1 cellular context compared by ENCODE assay signal in the genomic region with DNA sequence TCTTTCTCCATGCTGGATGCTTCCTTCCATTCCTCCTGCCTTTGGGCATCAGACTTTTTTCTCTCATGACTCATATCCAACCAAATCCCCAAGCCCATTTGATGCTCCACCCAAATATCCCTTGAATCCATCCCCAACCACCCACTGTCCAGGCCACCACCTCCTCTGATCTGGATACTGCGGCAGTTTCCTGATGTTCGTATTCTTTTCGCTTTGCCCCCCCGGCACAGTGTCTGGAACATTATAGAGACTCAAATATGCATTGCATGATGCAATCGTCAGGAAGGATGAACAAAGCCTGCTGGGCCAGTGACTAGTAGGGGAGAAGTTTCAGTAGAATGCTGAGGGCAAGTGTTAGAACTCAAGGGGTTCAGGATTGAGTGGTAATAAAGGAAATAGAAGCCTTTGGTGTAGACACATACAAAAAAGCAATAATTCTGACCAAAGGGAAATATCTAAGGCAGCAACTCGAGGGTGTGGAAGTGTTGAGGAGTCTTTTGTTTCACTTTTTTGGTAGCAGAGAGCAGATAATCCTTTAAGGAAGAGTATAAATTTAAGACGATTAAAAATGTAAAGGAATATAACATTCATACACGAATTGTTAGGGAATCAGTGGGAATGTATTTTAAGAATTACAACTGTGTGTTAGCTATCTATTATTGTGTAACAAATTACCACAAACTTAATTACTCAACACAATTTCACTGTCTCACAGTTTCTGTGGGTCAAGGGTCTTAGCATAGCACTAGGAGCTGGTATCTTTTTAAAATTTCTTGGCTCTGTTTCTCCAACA.
TF ChIP-seq lines count a peak whose summit lies in the region.

No MANE protein-coding gene starts in this region.

TF ChIP-seq in HEK293, 187 proteins besides CTCF, POLR2A, EP300 and RAD21 (continued from another document and continues in another):
- TF ChIP-seq PRDM2 (tag by site-specific recombination; IDR thresholded peaks at IDR 0.05; ENCODE audit: borderline replicate concordance) (no peak), OSR2 (tag by site-specific recombination; IDR thresholded peaks at IDR 0.05) (no peak), PBX3 (CRISPR knock-in tag; IDR thresholded peaks at IDR 0.05) (no peak), ZNF473 (tag by site-specific recombination; IDR thresholded peaks at IDR 0.05) (no peak), ZNF302 (tag by site-specific recombination; IDR thresholded peaks at IDR 0.05; ENCODE audit: low read depth) (no peak), ZFHX2 (tag by site-specific recombination; conservative IDR thresholded peaks at IDR 0.05) (0 out of 2 replicates have a peak, but pooled peaks have one; percentile 10), ZNF24 (tag by site-specific recombination; IDR thresholded peaks at IDR 0.05) (peak; percentile 41; the same call in 1 of the 2 replicates), ZNF670 (tag by site-specific recombination; IDR thresholded peaks at IDR 0.05; ENCODE audit: low read depth) (no peak), ZNF626 (tag by site-specific recombination; IDR thresholded peaks at IDR 0.05) (no peak), ZEB2 (tag by site-specific recombination; IDR thresholded peaks at IDR 0.05) (no peak), ZNF426 (tag by site-specific recombination; IDR thresholded peaks at IDR 0.05) (no peak), KLF8 (tag by site-specific recombination; IDR thresholded peaks at IDR 0.05) (no peak), PRDM10 (tag by site-specific recombination; IDR thresholded peaks at IDR 0.05) (0 out of 2 replicates have a peak, but pooled peaks have one; percentile 7), ZNF501 (tag by site-specific recombination; IDR thresholded peaks at IDR 0.05) (no peak), GFI1B (tag by site-specific recombination; IDR thresholded peaks at IDR 0.05) (no peak), ZNF23 (tag by site-specific recombination; IDR thresholded peaks at IDR 0.05; ENCODE audit: borderline replicate concordance) (no peak), REPIN1 (tag by site-specific recombination; IDR thresholded peaks at IDR 0.05; ENCODE audit: low read depth) (no peak), ZNF664 (tag by site-specific recombination; IDR thresholded peaks at IDR 0.05) (no peak), ZNF335 (tag by site-specific recombination; conservative IDR thresholded peaks at IDR 0.05) (peak; percentile 34), ZNF184 (tag by site-specific recombination; IDR thresholded peaks at IDR 0.05) (0 out of 2 replicates have a peak, but pooled peaks have one; percentile 18), MYNN (tag by site-specific recombination; IDR thresholded peaks at IDR 0.05; ENCODE audit: borderline replicate concordance) (no peak), KLF7 (tag by site-specific recombination; IDR thresholded peaks at IDR 0.05; ENCODE audit: borderline replicate concordance) (no peak), ZNF692 (tag by site-specific recombination; IDR thresholded peaks at IDR 0.05) (peak; percentile 48), ZNF514 (tag by site-specific recombination; IDR thresholded peaks at IDR 0.05) (no peak), ZBTB48 (tag by site-specific recombination; IDR thresholded peaks at IDR 0.05) (0 out of 2 replicates have a peak, but pooled peaks have one; percentile 29), ZNF394 (tag by site-specific recombination; IDR thresholded peaks at IDR 0.05; ENCODE audit: borderline replicate concordance) (0 out of 2 replicates have a peak, but pooled peaks have one; percentile 18), SP7 (tag by site-specific recombination; IDR thresholded peaks at IDR 0.05) (0 out of 2 replicates have a peak, but pooled peaks have one; percentile 16), ZNF311 (tag by site-specific recombination; IDR thresholded peaks at IDR 0.05; ENCODE audit: borderline replicate concordance) (no peak), ZNF571 (tag by site-specific recombination; IDR thresholded peaks at IDR 0.05) (no peak), ZNF433 (tag by site-specific recombination; IDR thresholded peaks at IDR 0.05; ENCODE audit: low read depth) (no peak), ZNF157 (tag by site-specific recombination; IDR thresholded peaks at IDR 0.05) (no peak), ZNF48 (tag by site-specific recombination; IDR thresholded peaks at IDR 0.05) (no peak), TRIM28 (IDR thresholded peaks at IDR 0.05; ENCODE audit: borderline replicate concordance, low read length) (no peak), ZNF140 (tag by site-specific recombination; IDR thresholded peaks at IDR 0.05) (no peak), SCRT2 (tag by site-specific recombination; IDR thresholded peaks at IDR 0.05) (no peak), ZNF529 (tag by site-specific recombination; IDR thresholded peaks at IDR 0.05; ENCODE audit: insufficient replicate concordance) (no peak), ZNF660 (tag by site-specific recombination; IDR thresholded peaks at IDR 0.05) (peak; percentile 84; the same call in 1 of the 2 replicates), ZBTB17 (tag by site-specific recombination; IDR thresholded peaks at IDR 0.05) (peak; percentile 55), ZNF366 (tag by site-specific recombination; conservative IDR thresholded peaks at IDR 0.05) (peak; percentile 30; the same call in 1 of the 2 replicates), ZNF10 (tag by site-specific recombination; IDR thresholded peaks at IDR 0.05) (no peak)
- TF ChIP-seq, protein P1, sequence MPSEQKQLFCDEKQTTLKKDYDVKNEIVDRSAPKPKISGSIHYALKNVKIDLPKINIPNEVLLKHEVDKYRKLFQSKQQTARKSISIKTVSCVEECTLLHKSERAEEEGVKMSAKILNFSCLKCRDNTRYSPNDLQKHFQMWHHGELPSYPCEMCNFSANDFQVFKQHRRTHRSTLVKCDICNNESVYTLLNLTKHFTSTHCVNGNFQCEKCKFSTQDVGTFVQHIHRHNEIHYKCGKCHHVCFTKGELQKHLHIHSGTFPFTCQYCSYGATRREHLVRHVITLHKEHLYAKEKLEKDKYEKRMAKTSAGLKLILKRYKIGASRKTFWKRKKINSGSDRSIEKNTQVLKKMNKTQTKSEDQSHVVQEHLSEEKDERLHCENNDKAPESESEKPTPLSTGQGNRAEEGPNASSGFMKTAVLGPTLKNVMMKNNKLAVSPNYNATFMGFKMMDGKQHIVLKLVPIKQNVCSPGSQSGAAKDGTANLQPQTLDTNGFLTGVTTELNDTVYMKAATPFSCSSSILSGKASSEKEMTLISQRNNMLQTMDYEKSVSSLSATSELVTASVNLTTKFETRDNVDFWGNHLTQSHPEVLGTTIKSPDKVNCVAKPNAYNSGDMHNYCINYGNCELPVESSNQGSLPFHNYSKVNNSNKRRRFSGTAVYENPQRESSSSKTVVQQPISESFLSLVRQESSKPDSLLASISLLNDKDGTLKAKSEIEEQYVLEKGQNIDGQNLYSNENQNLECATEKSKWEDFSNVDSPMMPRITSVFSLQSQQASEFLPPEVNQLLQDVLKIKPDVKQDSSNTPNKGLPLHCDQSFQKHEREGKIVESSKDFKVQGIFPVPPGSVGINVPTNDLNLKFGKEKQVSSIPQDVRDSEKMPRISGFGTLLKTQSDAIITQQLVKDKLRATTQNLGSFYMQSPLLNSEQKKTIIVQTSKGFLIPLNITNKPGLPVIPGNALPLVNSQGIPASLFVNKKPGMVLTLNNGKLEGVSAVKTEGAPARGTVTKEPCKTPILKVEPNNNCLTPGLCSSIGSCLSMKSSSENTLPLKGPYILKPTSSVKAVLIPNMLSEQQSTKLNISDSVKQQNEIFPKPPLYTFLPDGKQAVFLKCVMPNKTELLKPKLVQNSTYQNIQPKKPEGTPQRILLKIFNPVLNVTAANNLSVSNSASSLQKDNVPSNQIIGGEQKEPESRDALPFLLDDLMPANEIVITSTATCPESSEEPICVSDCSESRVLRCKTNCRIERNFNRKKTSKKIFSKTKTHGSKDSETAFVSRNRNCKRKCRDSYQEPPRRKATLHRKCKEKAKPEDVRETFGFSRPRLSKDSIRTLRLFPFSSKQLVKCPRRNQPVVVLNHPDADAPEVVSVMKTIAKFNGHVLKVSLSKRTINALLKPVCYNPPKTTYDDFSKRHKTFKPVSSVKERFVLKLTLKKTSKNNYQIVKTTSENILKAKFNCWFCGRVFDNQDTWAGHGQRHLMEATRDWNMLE (tag by site-specific recombination; conservative IDR thresholded peaks at IDR 0.05; ENCODE audit: low read depth): peak; percentile 68
- TF ChIP-seq, protein P2, sequence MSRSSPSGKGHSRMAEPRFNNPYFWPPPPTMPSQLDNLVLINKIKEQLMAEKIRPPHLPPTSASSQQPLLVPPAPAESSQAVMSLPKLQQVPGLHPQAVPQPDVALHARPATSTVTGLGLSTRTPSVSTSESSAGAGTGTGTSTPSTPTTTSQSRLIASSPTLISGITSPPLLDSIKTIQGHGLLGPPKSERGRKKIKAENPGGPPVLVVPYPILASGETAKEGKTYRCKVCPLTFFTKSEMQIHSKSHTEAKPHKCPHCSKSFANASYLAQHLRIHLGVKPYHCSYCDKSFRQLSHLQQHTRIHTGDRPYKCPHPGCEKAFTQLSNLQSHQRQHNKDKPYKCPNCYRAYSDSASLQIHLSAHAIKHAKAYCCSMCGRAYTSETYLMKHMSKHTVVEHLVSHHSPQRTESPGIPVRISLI (tag by site-specific recombination; IDR thresholded peaks at IDR 0.05): peak; percentile 57
